In genomic region chr5:75214928-75215327, GRCh38 we compare ENCODE assay signal across 27 cellular contexts. TPM values are rescaled to one million over a fixed set of nuclear protein-coding genes. Genes with fewer than 3 reads are reported as not detected.
"Had no signal": no experiment of that assay in that cellular context is flagged by ENCODE, and none has a peak within 500 bp of the region (broad histone marks: within the 10 kb centered on the region; RNA-seq: fewer than 3 reads in every experiment).

No MANE protein-coding gene starts in this region.

- H3K4me1 ChIP-seq: gastroesophageal sphincter, lower lobe of right lung, stomach, thyroid gland, upper lobe of right lung had no signal

- DNase-seq: activated CD4-positive, alpha-beta memory T cell treated with anti-CD3 and anti-CD28 coated beads for 36 hours; activated CD4-positive, alpha-beta T cell treated with anti-CD3 and anti-CD28 coated beads, Interleukin-2, amount 10 ng/mL, durations not matched to agents 24 days and 14 days; activated CD8-positive, alpha-beta memory T cell treated with anti-CD3 and anti-CD28 coated beads, Interleukin-2, amount 50 U/mL, for 4 hours; activated effector memory CD4-positive, alpha-beta T cell treated with anti-CD3 and anti-CD28 coated beads, Interleukin-2, amount 50 U/mL, for 16 hours; activated naive CD4-positive, alpha-beta T cell treated with anti-CD3 and anti-CD28 coated beads for 36 hours; activated naive CD8-positive, alpha-beta T cell treated with anti-CD3 and anti-CD28 coated beads, Interleukin-2, amount 10 ng/mL, durations not matched to agents 7 days and 5 days; activated T-cell treated with anti-CD3 and anti-CD28 coated beads, Interleukin-2, amount 50 U/mL, for 1 hour; amniotic stem cell; brain microvascular endothelial cell; hippocampal formation; kidney; lower lobe of right lung; mesenchymal stem cell; nephron progenitor cell; stimulated activated CD4-positive, alpha-beta T cell treated with anti-CD3 and anti-CD28 coated beads, Interleukin-4, amount 100 ng/mL, for 24 hours; stomach; T-helper 9 cell; thyroid gland; upper lobe of right lung; WERI-Rb-1 had no signal

- H3K36me3 ChIP-seq: brain microvascular endothelial cell, gastroesophageal sphincter, lower lobe of right lung, neutrophil, stomach, thyroid gland, upper lobe of right lung, WERI-Rb-1 had no signal

- H3K27ac ChIP-seq: brain microvascular endothelial cell, gastroesophageal sphincter, lower lobe of right lung, neutrophil, skin epidermis, stomach, thyroid gland, upper lobe of right lung, WERI-Rb-1 had no signal

- ATAC-seq: activated CD4-positive, CD25-positive, alpha-beta regulatory T cell treated with anti-CD3 and anti-CD28 coated beads, Interleukin-2, amount 50 U/mL, for 24 hours; gastroesophageal sphincter; lower lobe of right lung; sciatic nerve; stimulated activated effector memory CD8-positive, alpha-beta T cell treated with anti-CD3 and anti-CD28 coated beads, Interleukin-12 subunit alpha, Interleukin-12 subunit beta, amount 100 ng/mL, for 72 hours; upper lobe of right lung had no signal

- H3K4me3 ChIP-seq: gastroesophageal sphincter, lower lobe of right lung, skin epidermis, stomach, thyroid gland, upper lobe of right lung had no signal

- H3K27me3 ChIP-seq: brain microvascular endothelial cell, gastroesophageal sphincter, neutrophil, stomach, thyroid gland, upper lobe of right lung had no signal

- H3K9me3 ChIP-seq: gastroesophageal sphincter, neutrophil, thyroid gland, upper lobe of right lung had no signal

RNA-seq across cellular contexts. Expression of gene ANKRD31, which starts 21.8 kb away (rescaled TPM):
- total RNA-seq: endothelial cell of umbilical vein had no signal
- polyA plus RNA-seq: endothelial cell of umbilical vein had no signal
